Comparison of ENCODE assay signal across 8 cellular contexts in genomic region chr5:93585753-93586385, GRCh38. TPM values are rescaled to one million over a fixed set of nuclear protein-coding genes. Genes with fewer than 3 reads are reported as not detected.
DNase-seq lines count a peak whose midpoint lies in the region; ATAC-seq, FAIRE-seq and TF ChIP-seq lines count a peak whose summit lies in the region.

No MANE protein-coding gene starts in this region.

- ATAC-seq in DND-41 (ENCODE audit: insufficient read depth, low read depth) (no peak), HG03460 (IDR thresholded peaks at IDR 0.05; ENCODE audit: unreplicated experiment) (no peak), GM18520 (IDR thresholded peaks at IDR 0.05; ENCODE audit: unreplicated experiment) (no peak)

- TF ChIP-seq CTCF in DND-41 (IDR thresholded peaks at IDR 0.05; ENCODE audit: borderline replicate concordance, extremely low read depth, low read length, poor library complexity, severe bottlenecking) (no peak), PC-9 (conservative IDR thresholded peaks at IDR 0.05) (no peak), prostate gland (IDR thresholded peaks at IDR 0.05) (no peak)

- H3K4me1 ChIP-seq in DND-41 (ENCODE audit: insufficient read depth, low read length) (peaks cover 24% of the 10 kb centered on the region), PC-9 (replicated peaks; ENCODE audit: insufficient read depth) (peaks cover 11% of the 10 kb centered on the region), prostate gland (replicated peaks) (no peaks in the 10 kb centered on the region)

- H2AFZ ChIP-seq in DND-41 (ENCODE audit: low read depth, low read length), result no peak overlapping the region
- peak overlapping the region; percentile 80 for H2AFZ ChIP-seq in PC-9

- H3K4me3 ChIP-seq in DND-41 (ENCODE audit: low read depth in 1 of 2, low read length in 2 of 2) (no peak overlapping the region; a peak in 1 of 4 replicates), PC-9 (peak overlapping the region; percentile 91), prostate gland (peak overlapping the region; percentile 56)

- no peak overlapping the region for H3K9ac ChIP-seq in DND-41 (ENCODE audit: low read depth, low read length)

- H3K4me2 ChIP-seq in DND-41 (ENCODE audit: insufficient read depth, low read length) (peak overlapping the region; percentile 91; the same call in 1 of the 2 replicates), PC-9 (peak overlapping the region; percentile 99)

- H3K79me2 ChIP-seq in DND-41 (ENCODE audit: insufficient read depth, low read length) (no peaks in the 10 kb centered on the region), PC-9 (ENCODE audit: low read depth) (peaks cover 28% of the 10 kb centered on the region)

- H3K9me2 ChIP-seq in PC-9 (ENCODE audit: insufficient read depth), result no peaks in the 10 kb centered on the region

- no peak for FAIRE-seq in GM12891 (lab: Jason Lieb, UNC)

- BruUV-seq in PC-9 (replicated peaks; lab: Mats Ljungman, UMichigan), result no TSS peak

- H4K20me1 ChIP-seq in DND-41 (ENCODE audit: insufficient read depth, low read length) (no peaks in the 10 kb centered on the region), PC-9 (ENCODE audit: insufficient read depth) (no peaks in the 10 kb centered on the region)

- 9% methylated on average over 14 of the region's 14 CpGs for WGBS in prostate gland

- TF ChIP-seq POLR2A in erythroblast (IDR thresholded peaks at IDR 0.05; ENCODE audit: low read length), result no peak
- TF ChIP-seq POLR2A in prostate gland (IDR thresholded peaks at IDR 0.05), result no peak
- TF ChIP-seq POLR2A in GM12891 (IDR thresholded peaks at IDR 0.05; ENCODE audit: low read depth, low read length), result no peak

- no peaks in the 10 kb centered on the region for H3K9me3 ChIP-seq in DND-41 (ENCODE audit: insufficient read depth, low read length, severe bottlenecking)
- H3K9me3 ChIP-seq in PC-9 (ENCODE audit: insufficient read depth, low read depth), result no peaks in the 10 kb centered on the region
- H3K9me3 ChIP-seq in prostate gland, result no peaks in the 10 kb centered on the region

- DNase-seq in DND-41 (no peak), PC-9 (no peak), erythroblast (lab: John Stamatoyannopoulos, UW) (peak; percentile 9 to 38), prostate gland (ENCODE audit: low spot score) (no peak), GM12891 (ENCODE audit: insufficient read length, low spot score) (no peak), medulla oblongata (ENCODE audit: extremely low spot score) (no peak)

- H3F3A ChIP-seq in PC-9 (ENCODE audit: insufficient read depth, low read depth), result peaks cover 16% of the 10 kb centered on the region

- intact Hi-C loops in PC-9 (cut with micrococcal nuclease; ENCODE audit: unreplicated experiment), result loop anchor here (10.0 kb wide), 5 partner anchors 231 to 1941 kb away; a partner anchor contains a TSS
- intact Hi-C loops in prostate gland (cut with DNase I), result no loop called here

- CTCF ChIA-PET in PC-9 (lab: Charles Lee), result no interaction called here

- H3K27ac ChIP-seq in DND-41 (ENCODE audit: low read length) (no peak overlapping the region), PC-9 (no peak overlapping the region), prostate gland (peak overlapping the region; percentile 58 to 79)

- H3K27me3 ChIP-seq in DND-41 (ENCODE audit: insufficient read depth, low read length, poor library complexity), result peaks cover 33% of the 10 kb centered on the region
- no peaks in the 10 kb centered on the region for H3K27me3 ChIP-seq in PC-9 (ENCODE audit: insufficient read depth, low read depth)
- peaks cover 2% of the 10 kb centered on the region for H3K27me3 ChIP-seq in prostate gland (replicated peaks; ENCODE audit: insufficient read depth)

- no peaks in the 10 kb centered on the region for H3K36me3 ChIP-seq in DND-41 (ENCODE audit: insufficient read depth, low read length)
- 0 out of 2 replicates have a peak, but pooled peaks cover 10% of the 10 kb centered on the region for H3K36me3 ChIP-seq in PC-9 (ENCODE audit: low read depth)
- no peaks in the 10 kb centered on the region for H3K36me3 ChIP-seq in prostate gland

- POLR2A ChIA-PET in PC-9 (lab: Charles Lee; ENCODE audit: unreplicated experiment), result no interaction called here

TF ChIP-seq in GM12891, 5 proteins besides CTCF, POLR2A, EP300 and RAD21:
- TF ChIP-seq SPI1 (IDR thresholded peaks at IDR 0.05; ENCODE audit: low read depth, low read length) (no peak), POLR2AphosphoS5 (IDR thresholded peaks at IDR 0.05; ENCODE audit: low read depth, low read length) (no peak), POU2F2 (IDR thresholded peaks at IDR 0.05; ENCODE audit: low read depth, low read length) (no peak), TAF1 (IDR thresholded peaks at IDR 0.05; ENCODE audit: low read depth, low read length) (no peak), PAX5 (IDR thresholded peaks at IDR 0.05; ENCODE audit: insufficient read depth, low read length, severe bottlenecking) (no peak)

RNA-seq across cellular contexts. Expression of gene NR2F1, which starts 2.8 kb away (rescaled TPM):
- 1.1 and 1.3 TPM in 2 replicates for total RNA-seq in PC-9 (2021)
- 10 to 100 TPM; 14.9 to 49.3 TPM for total RNA-seq in prostate gland
- not detected for polyA plus RNA-seq in GM12891 (2012; ENCODE audit: low read depth, missing spikeins)

RNA-seq across cellular contexts. Expression of gene NR2F1-AS1, which starts 4.8 kb away (rescaled TPM):
- 5.9 and 6.0 TPM in 2 replicates for total RNA-seq in PC-9 (2021)
- 10 to 100 TPM; 11.9 to 12.4 TPM for total RNA-seq in prostate gland
- polyA plus RNA-seq in GM12891 (2012; ENCODE audit: low read depth, missing spikeins), result 0.49 TPM

Comparison
In these comparisons a context has a peak if more than half of its experiments do, and no peak if none do; other contexts are left out.
1. DNase-seq: peak in erythroblast (2 of 2); none in DND-41 (single experiment), PC-9 (0 of 2), prostate gland (single experiment), GM12891 (single experiment) and medulla oblongata (single experiment).
2. H3K27ac ChIP-seq: peak in prostate gland (2 of 2); none in DND-41 (single experiment) and PC-9 (single experiment).
3. H3K4me3 ChIP-seq: peak in PC-9 (single experiment) and prostate gland (2 of 2); none in DND-41 (0 of 2).